Comparison of ENCODE assay signal across 1 cellular context in the genomic region with DNA sequence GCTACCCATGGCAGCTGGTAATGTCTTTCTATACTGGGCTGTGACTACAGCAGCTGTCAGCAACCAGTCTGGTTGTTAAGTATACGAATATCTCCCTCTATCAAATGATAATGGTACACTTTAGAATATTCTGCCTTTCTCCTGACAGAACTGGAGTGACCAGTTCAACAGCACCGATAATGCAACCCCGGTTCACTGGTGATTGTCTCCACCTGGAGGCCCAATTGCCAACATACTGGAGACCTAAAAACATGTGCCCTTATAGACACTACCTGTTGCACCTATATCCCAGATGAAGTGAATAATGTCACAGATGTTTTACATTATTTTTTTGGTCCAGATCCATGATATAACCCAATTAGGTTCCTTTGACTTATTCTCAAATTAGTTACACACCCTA.
TF ChIP-seq lines count a peak whose summit lies in the region.

No MANE protein-coding gene starts in this region.

TF ChIP-seq in Ishikawa, 13 proteins besides CTCF, POLR2A, EP300 and RAD21 (continued from another document):
- TF ChIP-seq, protein P1, sequence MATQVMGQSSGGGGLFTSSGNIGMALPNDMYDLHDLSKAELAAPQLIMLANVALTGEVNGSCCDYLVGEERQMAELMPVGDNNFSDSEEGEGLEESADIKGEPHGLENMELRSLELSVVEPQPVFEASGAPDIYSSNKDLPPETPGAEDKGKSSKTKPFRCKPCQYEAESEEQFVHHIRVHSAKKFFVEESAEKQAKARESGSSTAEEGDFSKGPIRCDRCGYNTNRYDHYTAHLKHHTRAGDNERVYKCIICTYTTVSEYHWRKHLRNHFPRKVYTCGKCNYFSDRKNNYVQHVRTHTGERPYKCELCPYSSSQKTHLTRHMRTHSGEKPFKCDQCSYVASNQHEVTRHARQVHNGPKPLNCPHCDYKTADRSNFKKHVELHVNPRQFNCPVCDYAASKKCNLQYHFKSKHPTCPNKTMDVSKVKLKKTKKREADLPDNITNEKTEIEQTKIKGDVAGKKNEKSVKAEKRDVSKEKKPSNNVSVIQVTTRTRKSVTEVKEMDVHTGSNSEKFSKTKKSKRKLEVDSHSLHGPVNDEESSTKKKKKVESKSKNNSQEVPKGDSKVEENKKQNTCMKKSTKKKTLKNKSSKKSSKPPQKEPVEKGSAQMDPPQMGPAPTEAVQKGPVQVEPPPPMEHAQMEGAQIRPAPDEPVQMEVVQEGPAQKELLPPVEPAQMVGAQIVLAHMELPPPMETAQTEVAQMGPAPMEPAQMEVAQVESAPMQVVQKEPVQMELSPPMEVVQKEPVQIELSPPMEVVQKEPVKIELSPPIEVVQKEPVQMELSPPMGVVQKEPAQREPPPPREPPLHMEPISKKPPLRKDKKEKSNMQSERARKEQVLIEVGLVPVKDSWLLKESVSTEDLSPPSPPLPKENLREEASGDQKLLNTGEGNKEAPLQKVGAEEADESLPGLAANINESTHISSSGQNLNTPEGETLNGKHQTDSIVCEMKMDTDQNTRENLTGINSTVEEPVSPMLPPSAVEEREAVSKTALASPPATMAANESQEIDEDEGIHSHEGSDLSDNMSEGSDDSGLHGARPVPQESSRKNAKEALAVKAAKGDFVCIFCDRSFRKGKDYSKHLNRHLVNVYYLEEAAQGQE (IDR thresholded peaks at IDR 0.05; ENCODE audit: low read depth): no peak
- TF ChIP-seq CEBPB (IDR thresholded peaks at IDR 0.05): no peak
